Comparison of ENCODE assay signal across 23 cellular contexts in genomic region chr7:156461881-156462665, GRCh38.
"Had no signal": no experiment of that assay in that cellular context is flagged by ENCODE, and none has a peak within 500 bp of the region (broad histone marks: within the 10 kb centered on the region; RNA-seq: fewer than 3 reads in every experiment).

No MANE protein-coding gene starts in this region.

- H3K4me3 ChIP-seq: colonic mucosa, mucosa of descending colon, ovary, smooth muscle cell had no signal

- H3K4me2 ChIP-seq: smooth muscle cell had no signal

- H3K9me3 Mint-ChIP-seq: activated CD4-positive, alpha-beta T cell treated with anti-CD3 and anti-CD28 coated beads, Interleukin-2, amount 10 ng/mL, durations not matched to agents 7 days and 5 days; neural crest cell had no signal

- H3K36me3 Mint-ChIP-seq: memory B cell; naive B cell; stimulated activated memory B cell treated with anti-CD40 and anti-IgM and Interleukin-4, amounts not matched to agents 10 μg/mL and 1 μg/mL and 100 μg/mL, for 72 hours had no signal

- H3K4me1 ChIP-seq: colonic mucosa had no signal

- H3K36me3 ChIP-seq: brain microvascular endothelial cell, colonic mucosa, ovary had no signal

- H3K9me3 ChIP-seq: colonic mucosa, mucosa of descending colon, ovary had no signal

- ATAC-seq: activated CD4-positive, CD25-positive, alpha-beta regulatory T cell treated with anti-CD3 and anti-CD28 coated beads, Interleukin-2, amount 50 U/mL, for 24 hours; activated CD8-positive, alpha-beta T cell treated with anti-CD3 and anti-CD28 coated beads, Interleukin-2, amount 10 ng/mL, durations not matched to agents 7 days and 5 days; sciatic nerve; stimulated activated memory B cell treated with anti-CD40 and anti-IgM and Interleukin-4, amounts not matched to agents 10 μg/mL and 1 μg/mL and 100 μg/mL, for 72 hours had no signal

- FAIRE-seq: frontal cortex had no signal

- H3K27ac ChIP-seq: brain microvascular endothelial cell, colonic mucosa, ovary had no signal

- H3K27ac Mint-ChIP-seq: activated CD4-positive, alpha-beta T cell treated with anti-CD3 and anti-CD28 coated beads, Interleukin-2, amount 10 ng/mL, durations not matched to agents 7 days and 5 days; activated CD8-positive, alpha-beta T cell treated with anti-CD3 and anti-CD28 coated beads, Interleukin-2, amount 10 ng/mL, durations not matched to agents 7 days and 5 days; memory B cell; naive B cell; stimulated activated memory B cell treated with anti-CD40 and anti-IgM and Interleukin-4, amounts not matched to agents 10 μg/mL and 1 μg/mL and 100 μg/mL, for 72 hours had no signal

- DNase-seq: activated CD4-positive, alpha-beta T cell treated with anti-CD3 and anti-CD28 coated beads, Interleukin-2, amount 10 ng/mL, durations not matched to agents 7 days and 5 days; activated CD8-positive, alpha-beta memory T cell treated with anti-CD3 and anti-CD28 coated beads, Interleukin-2, amount 50 U/mL, for 48 hours; activated CD8-positive, alpha-beta T cell treated with anti-CD3 and anti-CD28 coated beads, Interleukin-2, amount 10 ng/mL, durations not matched to agents 7 days and 5 days; activated effector memory CD4-positive, alpha-beta T cell treated with anti-CD3 and anti-CD28 coated beads, Interleukin-2, amount 50 U/mL, for 16 hours; activated naive CD4-positive, alpha-beta T cell treated with anti-CD3 and anti-CD28 coated beads, Interleukin-2, amount 50 U/mL, for 16 hours; activated T-cell treated with anti-CD3 and anti-CD28 coated beads, Interleukin-2, amount 50 U/mL, for 48 hours; aorta; brain microvascular endothelial cell; colonic mucosa; erythroblast; naive B cell; ovary; stimulated activated CD4-positive, alpha-beta T cell treated with anti-CD3 and anti-CD28 coated beads, Interleukin-4, amount 100 ng/mL, for 24 hours; T1000 had no signal

- H3K4me3 Mint-ChIP-seq: activated CD4-positive, alpha-beta T cell treated with anti-CD3 and anti-CD28 coated beads, Interleukin-2, amount 10 ng/mL, durations not matched to agents 7 days and 5 days; activated CD8-positive, alpha-beta T cell treated with anti-CD3 and anti-CD28 coated beads, Interleukin-2, amount 10 ng/mL, durations not matched to agents 7 days and 5 days; central memory CD8-positive, alpha-beta T cell; memory B cell; neural crest cell; stimulated activated memory B cell treated with anti-CD40 and anti-IgM and Interleukin-4, amounts not matched to agents 10 μg/mL and 1 μg/mL and 100 μg/mL, for 72 hours had no signal

- H3K4me1 Mint-ChIP-seq: activated CD4-positive, alpha-beta T cell treated with anti-CD3 and anti-CD28 coated beads, Interleukin-2, amount 10 ng/mL, durations not matched to agents 7 days and 5 days; memory B cell; naive B cell; stimulated activated memory B cell treated with anti-CD40 and anti-IgM and Interleukin-4, amounts not matched to agents 10 μg/mL and 1 μg/mL and 100 μg/mL, for 72 hours had no signal

- H3K27me3 ChIP-seq: brain microvascular endothelial cell, colonic mucosa, ovary had no signal
